Comparison of ENCODE assay signal across 13 cellular contexts in the genomic region with DNA sequence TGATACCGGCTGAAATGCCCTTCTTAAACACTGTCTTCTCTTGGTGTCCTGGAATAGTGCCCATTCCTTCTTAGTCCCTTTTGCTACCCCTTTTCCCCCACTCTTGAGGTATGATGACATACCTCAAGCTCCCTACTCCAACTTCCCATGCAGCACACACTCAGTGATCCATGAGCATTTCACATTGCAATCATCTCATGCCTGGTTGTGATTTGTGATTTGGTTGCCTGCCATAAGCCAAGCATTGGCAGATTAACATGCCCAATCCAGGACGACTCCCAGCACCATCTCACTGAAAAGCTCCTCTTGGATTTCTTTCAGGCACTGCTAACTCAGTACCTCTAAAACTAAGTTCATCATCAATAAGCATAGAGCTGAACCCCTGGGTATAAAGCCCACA. TPM values are rescaled to one million over a fixed set of nuclear protein-coding genes. Genes with fewer than 3 reads are reported as not detected.
DNase-seq lines count a peak whose midpoint lies in the region; ATAC-seq, FAIRE-seq and TF ChIP-seq lines count a peak whose summit lies in the region.
"Had no signal": no experiment of that assay in that cellular context is flagged by ENCODE, and none has a peak within 500 bp of the region (broad histone marks: within the 10 kb centered on the region; RNA-seq: fewer than 3 reads in every experiment).

No MANE protein-coding gene starts in this region.

- TF ChIP-seq POLR2A in H54 (IDR thresholded peaks at IDR 0.05; ENCODE audit: low read depth, low read length): no peak

- peaks cover 0 to 10% (median 4%) of the 10 kb centered on the region in 3 donors for H3K36me3 Mint-ChIP-seq in immature natural killer cell
- peaks cover 2% of the 10 kb centered on the region in 2 donors for H3K36me3 Mint-ChIP-seq in activated T-cell treated with anti-CD3 and anti-CD28 coated beads, Interleukin-2, amount 50 U/mL, for 72 hours (ENCODE audit: insufficient read depth in 2 of 2)
- H3K36me3 Mint-ChIP-seq in T-helper 2 cell treated with Interferon-gamma antibody and Interleukin-4, amounts not matched to agents 5 μg/mL and 100 μg/mL, for 36 hours (ENCODE audit: low read depth): peaks cover 2% of the 10 kb centered on the region

- H3K9me3 Mint-ChIP-seq in immature natural killer cell: no peaks in the 10 kb centered on the region
- no peaks in the 10 kb centered on the region for H3K9me3 Mint-ChIP-seq in activated T-cell treated with anti-CD3 and anti-CD28 coated beads, Interleukin-2, amount 50 U/mL, for 72 hours
- no peaks in the 10 kb centered on the region for H3K9me3 Mint-ChIP-seq in T-helper 2 cell treated with Interferon-gamma antibody and Interleukin-4, amounts not matched to agents 5 μg/mL and 100 μg/mL, for 36 hours
- H3K9me3 Mint-ChIP-seq: CD4-positive, CD25-positive, alpha-beta regulatory T cell had no signal

- no peak overlapping the region for H3K4me3 Mint-ChIP-seq in immature natural killer cell
- no peak overlapping the region for H3K4me3 Mint-ChIP-seq in activated T-cell treated with anti-CD3 and anti-CD28 coated beads, Interleukin-2, amount 50 U/mL, for 72 hours
- no peak overlapping the region for H3K4me3 Mint-ChIP-seq in T-helper 2 cell treated with Interferon-gamma antibody and Interleukin-4, amounts not matched to agents 5 μg/mL and 100 μg/mL, for 36 hours
- H3K4me3 Mint-ChIP-seq: CD4-positive, CD25-positive, alpha-beta regulatory T cell had no signal

- CTCF ChIA-PET in HEK293T (lab: Yijun Ruan, JAX): no interaction called here

- no peak for ATAC-seq in activated T-cell treated with anti-CD3 and anti-CD28 coated beads, Interleukin-2, amount 50 U/mL, for 72 hours (replicated peaks in 1 of 2)
- ATAC-seq: GM12878 had no signal

- peaks cover 7 to 17% of the 10 kb centered on the region in 2 donors for H3K4me1 Mint-ChIP-seq in immature natural killer cell
- H3K4me1 Mint-ChIP-seq in activated T-cell treated with anti-CD3 and anti-CD28 coated beads, Interleukin-2, amount 50 U/mL, for 72 hours (ENCODE audit: low read depth): no peaks in the 10 kb centered on the region
- no peaks in the 10 kb centered on the region for H3K4me1 Mint-ChIP-seq in T-helper 2 cell treated with Interferon-gamma antibody and Interleukin-4, amounts not matched to agents 5 μg/mL and 100 μg/mL, for 36 hours (ENCODE audit: low read depth)

- DNase-seq in activated effector memory CD4-positive, alpha-beta T cell treated with anti-CD3 and anti-CD28 coated beads, Interleukin-2, amount 50 U/mL, for 16 hours: peak; percentile 37
- DNase-seq in activated effector memory CD4-positive, alpha-beta T cell treated with Interleukin-2 at 50 U/mL for 16 hours: no peak
- DNase-seq in cerebellum (ENCODE audit: low spot score): peak; percentile 44
- no peak for DNase-seq in immature natural killer cell
- DNase-seq in H54 (ENCODE audit: insufficient read length, low spot score): no peak
- no peak for DNase-seq in activated T-cell treated with anti-CD3 and anti-CD28 coated beads, Interleukin-2, amount 50 U/mL, for 72 hours
- no peak for DNase-seq in HEK293T (ENCODE audit: extremely low spot score)
- DNase-seq in T-helper 2 cell treated with Interferon-gamma antibody and Interleukin-4, amounts not matched to agents 5 μg/mL and 100 μg/mL, for 36 hours (ENCODE audit: low spot score): no peak
- DNase-seq: CD4-positive, CD25-positive, alpha-beta regulatory T cell; DMS53; GOT3 had no signal

- no peaks in the 10 kb centered on the region for H3K27me3 Mint-ChIP-seq in immature natural killer cell (ENCODE audit: low read depth in 3 of 3)
- no peaks in the 10 kb centered on the region for H3K27me3 Mint-ChIP-seq in activated T-cell treated with anti-CD3 and anti-CD28 coated beads, Interleukin-2, amount 50 U/mL, for 72 hours (ENCODE audit: low read depth)
- H3K27me3 Mint-ChIP-seq in T-helper 2 cell treated with Interferon-gamma antibody and Interleukin-4, amounts not matched to agents 5 μg/mL and 100 μg/mL, for 36 hours (ENCODE audit: low read depth): no peaks in the 10 kb centered on the region
- H3K27me3 Mint-ChIP-seq: CD4-positive, CD25-positive, alpha-beta regulatory T cell had no signal

- FAIRE-seq in H54 (lab: Jason Lieb, UNC): no peak
- FAIRE-seq: GM12878 had no signal

- peak overlapping the region in 4 of 6 donors; percentile 5 to 51 (median 26) for H3K27ac Mint-ChIP-seq in immature natural killer cell
- no peak overlapping the region for H3K27ac Mint-ChIP-seq in activated T-cell treated with anti-CD3 and anti-CD28 coated beads, Interleukin-2, amount 50 U/mL, for 72 hours
- no peak overlapping the region for H3K27ac Mint-ChIP-seq in T-helper 2 cell treated with Interferon-gamma antibody and Interleukin-4, amounts not matched to agents 5 μg/mL and 100 μg/mL, for 36 hours
- H3K27ac Mint-ChIP-seq: CD4-positive, CD25-positive, alpha-beta regulatory T cell had no signal

- POLR2A ChIA-PET in HEK293T (lab: Yijun Ruan, JAX): interaction anchor here (0.6 to 1.3 kb wide), 2 partner anchors 15 to 59 kb away, joined by 3 read pairs; partner anchors contain the start of gene PTPRA

TF ChIP-seq in HEK293T, 16 proteins besides CTCF, POLR2A, EP300 and RAD21:
- TF ChIP-seq ARNT (IDR thresholded peaks at IDR 0.05): no peak
- TF ChIP-seq FOXM1 (IDR thresholded peaks at IDR 0.05; ENCODE audit: borderline replicate concordance): no peak
- no peak for TF ChIP-seq HDGF (IDR thresholded peaks at IDR 0.05; ENCODE audit: borderline replicate concordance)
- no peak for TF ChIP-seq CTBP1 (IDR thresholded peaks at IDR 0.05; ENCODE audit: borderline replicate concordance)
TF ChIP-seq in HEK293T: peak in this region for 0.

RNA-seq across cellular contexts. Expression of gene PTPRA, which starts 14.7 kb away (rescaled TPM):
- total RNA-seq in cerebellum: 103 TPM
- polyA plus RNA-seq in immature natural killer cell: 10 to 100 TPM; 39.5 to 63.5 (median 60.0) TPM
- 10 to 100 TPM; 81.2 to 85.9 TPM for total RNA-seq in activated T-cell treated with anti-CD3 and anti-CD28 coated beads, Interleukin-2, amount 50 U/mL, for 72 hours

RNA-seq across cellular contexts. Expression of gene VPS16, which starts 18.0 kb away (rescaled TPM):
- total RNA-seq in cerebellum: 32.6 TPM
- polyA plus RNA-seq in immature natural killer cell: 10 to 100 TPM; 61.8 to 81.3 (median 76.5) TPM
- 10 to 100 TPM; 54.3 to 60.7 TPM for total RNA-seq in activated T-cell treated with anti-CD3 and anti-CD28 coated beads, Interleukin-2, amount 50 U/mL, for 72 hours

RNA-seq across cellular contexts. Expression of gene PCED1A, which starts 18.1 kb away (rescaled TPM):
- total RNA-seq in cerebellum: 20.0 TPM
- polyA plus RNA-seq in immature natural killer cell: 10 to 100 TPM; 21.9 to 24.1 (median 23.4) TPM
- total RNA-seq in activated T-cell treated with anti-CD3 and anti-CD28 coated beads, Interleukin-2, amount 50 U/mL, for 72 hours: 10 to 100 TPM; 52.8 to 58.9 TPM

RNA-seq across cellular contexts. Expression of gene TMEM239, which starts 42.4 kb away (rescaled TPM):
- total RNA-seq in cerebellum: not detected
- polyA plus RNA-seq in immature natural killer cell: not detected
- total RNA-seq in activated T-cell treated with anti-CD3 and anti-CD28 coated beads, Interleukin-2, amount 50 U/mL, for 72 hours: not detected
- total RNA-seq: A673; CD4-positive, CD25-positive, alpha-beta regulatory T cell; GM12878 had no signal
- polyA plus RNA-seq: CD4-positive, CD25-positive, alpha-beta regulatory T cell; GM12878 had no signal

RNA-seq across cellular contexts. Expression of gene C20orf141, which starts 43.8 kb away (rescaled TPM):
- total RNA-seq in cerebellum: not detected
- not detected for polyA plus RNA-seq in immature natural killer cell
- total RNA-seq in activated T-cell treated with anti-CD3 and anti-CD28 coated beads, Interleukin-2, amount 50 U/mL, for 72 hours: not detected
- total RNA-seq: A673; CD4-positive, CD25-positive, alpha-beta regulatory T cell; GM12878 had no signal
- polyA plus RNA-seq: CD4-positive, CD25-positive, alpha-beta regulatory T cell; GM12878 had no signal

Comparison
In these comparisons a context has a peak if more than half of its experiments do, and no peak if none do; other contexts are left out.
1. DNase-seq: peak in activated effector memory CD4-positive, alpha-beta T cell treated with anti-CD3 and anti-CD28 coated beads, Interleukin-2, amount 50 U/mL, for 16 hours (single experiment) and cerebellum (single experiment); none in activated effector memory CD4-positive, alpha-beta T cell treated with Interleukin-2 at 50 U/mL for 16 hours (single experiment), immature natural killer cell (0 of 3), H54 (single experiment), activated T-cell treated with anti-CD3 and anti-CD28 coated beads, Interleukin-2, amount 50 U/mL, for 72 hours (0 of 2), HEK293T (single experiment) and T-helper 2 cell treated with Interferon-gamma antibody and Interleukin-4, amounts not matched to agents 5 μg/mL and 100 μg/mL, for 36 hours (single experiment).
2. H3K27ac Mint-ChIP-seq: peak in immature natural killer cell (4 of 6); none in activated T-cell treated with anti-CD3 and anti-CD28 coated beads, Interleukin-2, amount 50 U/mL, for 72 hours (single experiment) and T-helper 2 cell treated with Interferon-gamma antibody and Interleukin-4, amounts not matched to agents 5 μg/mL and 100 μg/mL, for 36 hours (single experiment).